In genomic region chr5:134396274-134396673, GRCh38 we compare ENCODE assay signal across 26 cellular contexts. TPM values are rescaled to one million over a fixed set of nuclear protein-coding genes. Genes with fewer than 3 reads are reported as not detected.
DNase-seq lines count a peak whose midpoint lies in the region; ATAC-seq, FAIRE-seq and TF ChIP-seq lines count a peak whose summit lies in the region.
"Had no signal": no experiment of that assay in that cellular context is flagged by ENCODE, and none has a peak within 500 bp of the region (broad histone marks: within the 10 kb centered on the region; RNA-seq: fewer than 3 reads in every experiment).

No MANE protein-coding gene starts in this region.

- CTCF ChIA-PET in K562 (lab: Yijun Ruan, JAX; ENCODE audit: low intra/inter-chr PET ratio) = no interaction called here

- intact Hi-C loops in K562 (cut with micrococcal nuclease) = no loop called here
- intact Hi-C loops in thyroid gland (cut with DNase I) = no loop called here
- intact Hi-C loops in dorsolateral prefrontal cortex (cut with DNase I) = no loop called here

- WGBS in K562 (ENCODE audit: insufficient coverage, low coverage, missing lambda C conversion rate) = 92% methylated on average over 4 of the region's 4 CpGs
- WGBS in thyroid gland, 2 donors = 82 to 90% methylated on average over 4 of the region's 4 CpGs

- peaks cover 6% of the 10 kb centered on the region for H3K4me1 Mint-ChIP-seq in activated T-cell treated with anti-CD3 and anti-CD28 coated beads, Interleukin-2, amount 50 U/mL, for 72 hours (ENCODE audit: low read depth)
- H3K4me1 Mint-ChIP-seq in activated T-cell treated with anti-CD3 and anti-CD28 coated beads, Interleukin-2, amount 50 U/mL, for 4 hours (ENCODE audit: low read depth) = no peaks in the 10 kb centered on the region

- no peaks in the 10 kb centered on the region for H3K27me3 Mint-ChIP-seq in activated T-cell treated with anti-CD3 and anti-CD28 coated beads, Interleukin-2, amount 50 U/mL, for 72 hours (ENCODE audit: low read depth)
- H3K27me3 Mint-ChIP-seq in activated T-cell treated with anti-CD3 and anti-CD28 coated beads, Interleukin-2, amount 50 U/mL, for 4 hours (ENCODE audit: low read depth) = no peaks in the 10 kb centered on the region
- H3K27me3 Mint-ChIP-seq: CD4-positive, alpha-beta memory T cell had no signal

- H3K27ac ChIP-seq in K562 (ENCODE audit: extremely low read depth, low read depth, low read length) = no peak overlapping the region
- H3K27ac ChIP-seq in thyroid gland = peak overlapping the region in 2 of 3 donors; percentile 69 to 78
- no peak overlapping the region for H3K27ac ChIP-seq in dorsolateral prefrontal cortex
- H3K27ac ChIP-seq: BLaER1 treated with 17β-estradiol and CSF1 and Interleukin-3, amounts not matched to agents 10 nM and 100 nM; HL-60 had no signal

- no TSS peak for BruUV-seq in K562 (replicated peaks; lab: Mats Ljungman, UMichigan)

- H3K9me1 ChIP-seq in K562 (ENCODE audit: control insufficient read depth, insufficient read depth, low read length) = no peaks in the 10 kb centered on the region

- no peaks in the 10 kb centered on the region for H3K9me3 Mint-ChIP-seq in activated T-cell treated with anti-CD3 and anti-CD28 coated beads, Interleukin-2, amount 50 U/mL, for 72 hours
- H3K9me3 Mint-ChIP-seq in activated T-cell treated with anti-CD3 and anti-CD28 coated beads, Interleukin-2, amount 50 U/mL, for 4 hours = no peaks in the 10 kb centered on the region
- H3K9me3 Mint-ChIP-seq: CD4-positive, alpha-beta memory T cell had no signal

- no peak for DNase-seq in activated T-cell treated with anti-CD3 and anti-CD28 coated beads, Interleukin-2, amount 50 U/mL, for 72 hours
- DNase-seq in activated T-cell treated with anti-CD3 and anti-CD28 coated beads, Interleukin-2, amount 50 U/mL, for 4 hours = no peak
- DNase-seq in ELF-1 (ENCODE audit: low read depth, low spot score) (peak; percentile 26), K562 (ENCODE audit: extremely low read depth in 1 of 4, low spot score in 3 of 4) (no peak), thyroid gland (no peak), GM13977 (ENCODE audit: low spot score) (no peak), dorsolateral prefrontal cortex (no peak)
- DNase-seq: AML-193; CD4-positive, alpha-beta memory T cell; COR-L47; GDM1; H7; MV-4-11; NCI-H1105; NCI-H146; NCI-H1930; NCI-H2107; NCI-H446; NCI-H524 treated with DMSO at 0.1 percent for 48 hours; NCI-H774 had no signal

- no peaks in the 10 kb centered on the region for H3K27me3 ChIP-seq in K562 (ENCODE audit: control insufficient read depth in 2 of 2, insufficient read depth in 2 of 2, low read length in 2 of 2)
- H3K27me3 ChIP-seq in thyroid gland = no peaks in the 10 kb centered on the region
- H3K27me3 ChIP-seq in dorsolateral prefrontal cortex = no peaks in the 10 kb centered on the region
- H3K27me3 ChIP-seq: BLaER1 treated with 17β-estradiol and CSF1 and Interleukin-3, amounts not matched to agents 10 nM and 100 nM had no signal

- H3K4me1 ChIP-seq in K562 (replicated peaks in 1 of 2; ENCODE audit: control insufficient read depth in 2 of 2, insufficient read depth in 2 of 2, low read length in 2 of 2) (no peaks in the 10 kb centered on the region), thyroid gland (peaks cover 7 to 15% of the 10 kb centered on the region in 2 donors)
- H3K4me1 ChIP-seq: BLaER1 treated with 17β-estradiol and CSF1 and Interleukin-3, amounts not matched to agents 10 nM and 100 nM had no signal

- H4K20me1 ChIP-seq in K562 (replicated peaks; ENCODE audit: control insufficient read depth, insufficient read depth, low read length) = no peaks in the 10 kb centered on the region

- no peak for TF ChIP-seq RAD21 in K562 (CRISPR knock-in tag; conservative IDR thresholded peaks at IDR 0.05 in 1 of 2, IDR thresholded peaks at IDR 0.05 in 1 of 2)

- H3K4me2 ChIP-seq in K562 (ENCODE audit: insufficient read depth, low read length) = no peak overlapping the region
- H3K4me2 ChIP-seq: BLaER1 treated with 17β-estradiol and CSF1 and Interleukin-3, amounts not matched to agents 10 nM and 100 nM had no signal

- H3K9me3 ChIP-seq in K562 (replicated peaks; ENCODE audit: control insufficient read depth, insufficient read depth, low read depth, low read length) (no peaks in the 10 kb centered on the region), thyroid gland (no peaks in the 10 kb centered on the region)
- H3K9me3 ChIP-seq: BLaER1 treated with 17β-estradiol and CSF1 and Interleukin-3, amounts not matched to agents 10 nM and 100 nM had no signal

- no peaks in the 10 kb centered on the region for H3K79me2 ChIP-seq in K562 (ENCODE audit: control insufficient read depth, insufficient read depth, low read length)

- in situ Hi-C loops in K562 (cut with MboI) = no loop called here
- in situ Hi-C loops in GM13977 (cut with MboI; ENCODE audit: low pct_unique_long_range_greater_than_20kb, low sequenced_read_pairs, unreplicated experiment) = no loop called here

- H2AFZ ChIP-seq in K562 (ENCODE audit: low read depth, low read length) = no peak overlapping the region

- no peak for FAIRE-seq in K562 (lab: Jason Lieb, UNC)
- FAIRE-seq: A204.1, GM12878, GM19239, RCC 7860 had no signal

- ATAC-seq in activated T-cell treated with anti-CD3 and anti-CD28 coated beads, Interleukin-2, amount 50 U/mL, for 72 hours (replicated peaks in 1 of 2) = no peak
- ATAC-seq in activated T-cell treated with anti-CD3 and anti-CD28 coated beads, Interleukin-2, amount 50 U/mL, for 4 hours = no peak
- no peak; the same call in 2 of the 3 replicates for ATAC-seq in K562
- ATAC-seq: GM12878 had no signal

- peak overlapping the region; percentile 75 for H3K27ac Mint-ChIP-seq in activated T-cell treated with anti-CD3 and anti-CD28 coated beads, Interleukin-2, amount 50 U/mL, for 72 hours

- H3K9ac ChIP-seq in K562 (ENCODE audit: insufficient read depth in 1 of 2, low read depth in 2 of 2, low read length in 2 of 2) = no peak overlapping the region
- H3K9ac ChIP-seq: BLaER1 treated with 17β-estradiol and CSF1 and Interleukin-3, amounts not matched to agents 10 nM and 100 nM had no signal

- H3K4me3 Mint-ChIP-seq in activated T-cell treated with anti-CD3 and anti-CD28 coated beads, Interleukin-2, amount 50 U/mL, for 72 hours = no peak overlapping the region
- H3K4me3 Mint-ChIP-seq in activated T-cell treated with anti-CD3 and anti-CD28 coated beads, Interleukin-2, amount 50 U/mL, for 4 hours = no peak overlapping the region
- H3K4me3 Mint-ChIP-seq: CD4-positive, alpha-beta memory T cell had no signal

- no peak for TF ChIP-seq EP300 in K562 (IDR thresholded peaks at IDR 0.05; ENCODE audit: low read length)

- TF ChIP-seq CTCF in K562 (IDR thresholded peaks at IDR 0.05 in 2 of 3, conservative IDR thresholded peaks at IDR 0.05 in 1 of 3; ENCODE audit: insufficient read depth in 2 of 3, low read depth in 1 of 3, low read length in 3 of 3) = no peak
- TF ChIP-seq CTCF in thyroid gland (IDR thresholded peaks at IDR 0.05) = no peak
- no peak for TF ChIP-seq CTCF in GM13977 (IDR thresholded peaks at IDR 0.05; ENCODE audit: extremely low read depth, insufficient read depth, missing control alignments)
- no peak for TF ChIP-seq CTCF in dorsolateral prefrontal cortex (IDR thresholded peaks at IDR 0.05 in 54 of 56, conservative IDR thresholded peaks at IDR 0.05 in 2 of 56; ENCODE audit: low read depth in 1 of 56, partially characterized antibody in 56 of 56)

- POLR2A ChIA-PET in K562 (lab: Yijun Ruan, JAX) = interaction anchor here (0.9 to 3.5 kb wide), 6 partner anchors 9 to 15 kb away, joined by 3 to 18 read pairs (median 5); partner anchors contain the start of gene CDKN2AIPNL

- no peak for TF ChIP-seq POLR2A in K562 (conservative IDR thresholded peaks at IDR 0.05)
- TF ChIP-seq POLR2A in thyroid gland (IDR thresholded peaks at IDR 0.05) = no peak

- H3K4me3 ChIP-seq in K562 (no peak overlapping the region), thyroid gland (replicated peaks in 1 of 3) (no peak overlapping the region), dorsolateral prefrontal cortex (no peak overlapping the region)
- H3K4me3 ChIP-seq: BLaER1 treated with 17β-estradiol and CSF1 and Interleukin-3, amounts not matched to agents 10 nM and 100 nM; GM12878 had no signal

- peaks cover 2 to 18% of the 10 kb centered on the region in 2 donors for H3K36me3 Mint-ChIP-seq in activated T-cell treated with anti-CD3 and anti-CD28 coated beads, Interleukin-2, amount 50 U/mL, for 72 hours (ENCODE audit: insufficient read depth in 2 of 2)
- peaks cover 36% of the 10 kb centered on the region for H3K36me3 Mint-ChIP-seq in activated T-cell treated with anti-CD3 and anti-CD28 coated beads, Interleukin-2, amount 50 U/mL, for 4 hours (ENCODE audit: insufficient read depth)

- H3K36me3 ChIP-seq in K562 (ENCODE audit: control insufficient read depth, insufficient read depth, low read length) (peaks cover 58% of the 10 kb centered on the region; the same call in 2 of the 3 replicates), thyroid gland (peaks cover 22 to 44% of the 10 kb centered on the region in 2 donors)

RNA-seq across cellular contexts. Expression of gene CDKN2AIPNL, which starts 15.4 kb away (rescaled TPM):
- 10 to 100 TPM; 24.6 to 25.8 TPM for total RNA-seq in activated T-cell treated with anti-CD3 and anti-CD28 coated beads, Interleukin-2, amount 50 U/mL, for 72 hours
- 10 to 100 TPM; 44.0 to 44.4 (median 44.0) TPM for total RNA-seq in activated T-cell treated with anti-CD3 and anti-CD28 coated beads, Interleukin-2, amount 50 U/mL, for 4 hours
- total RNA-seq in K562 (2011; cell fraction: chromatin; rRNA removed; ENCODE audit: low replicate concordance) = 12.4 and 12.8 TPM in 2 replicates
- total RNA-seq in K562 (2011; cell fraction: nucleolus; rRNA removed) = 12.2 and 14.0 TPM in 2 replicates
- 21.9 and 23.2 TPM in 2 replicates for total RNA-seq in K562 (2011; cell fraction: nucleoplasm; rRNA removed)
- total RNA-seq in K562 (2014; rRNA removed) (46.4 and 90.0 TPM in 2 replicates), K562 (2014; rRNA removed; fragmentation: Illumina TruSeq; extraction: Trizol) (40.7 and 45.5 TPM in 2 replicates), K562 (2015; rRNA removed; fragmentation: Illumina TruSeq; extraction: Trizol) (41.8 and 43.1 TPM in 2 replicates), K562 (2021) (40.0 and 42.1 TPM in 2 replicates), thyroid gland (10 to 100 TPM; 27.9 to 42.3 (median 34.8) TPM), dorsolateral prefrontal cortex (10 to 100 TPM; 16.6 to 49.6 (median 33.7) TPM)
- polyA plus RNA-seq in K562 (2011; rRNA removed) (29.6 and 44.3 TPM in 2 replicates), K562 (2014; fragmentation: Illumina TruSeq; extraction: Trizol) (39.2 and 42.2 TPM in 2 replicates), K562 (2014; fragmentation: Nextera tagmentation; extraction: Ambion mirVana) (10 to 100 TPM; 19.9 to 30.7 TPM), K562 (2014; rRNA removed) (46.9 and 55.4 TPM in 2 replicates)
- polyA plus RNA-seq in K562 (2011; cell fraction: cytosol; rRNA removed) = 22.1 and 37.0 TPM in 2 replicates
- polyA plus RNA-seq in K562 (2011; cell fraction: nucleus; rRNA removed) = 10.8 and 15.7 TPM in 2 replicates
- polyA plus RNA-seq in K562 (2012) = 33.3 and 57.5 TPM in 2 replicates
- polyA minus RNA-seq in K562 (2011; rRNA and poly(A)+ RNA removed) = 15.6 and 16.0 TPM in 2 replicates
- 12.5 and 12.6 TPM in 2 replicates for polyA minus RNA-seq in K562 (2011; cell fraction: cytosol; rRNA and poly(A)+ RNA removed)
- polyA minus RNA-seq in K562 (2011; cell fraction: nucleus; rRNA and poly(A)+ RNA removed) = 5.3 and 10.7 TPM in 2 replicates

RNA-seq across cellular contexts. Expression of gene UBE2B, which starts 24.9 kb away (rescaled TPM):
- total RNA-seq in activated T-cell treated with anti-CD3 and anti-CD28 coated beads, Interleukin-2, amount 50 U/mL, for 72 hours = 100 to 1,000 TPM; 129 to 162 TPM
- 100 to 1,000 TPM in 1 of 3 donors, 10 to 100 TPM in 2; 84.1 to 104 (median 95.9) TPM for total RNA-seq in activated T-cell treated with anti-CD3 and anti-CD28 coated beads, Interleukin-2, amount 50 U/mL, for 4 hours
- total RNA-seq in K562 (2011; cell fraction: chromatin; rRNA removed; ENCODE audit: low replicate concordance) = 39.2 and 116 TPM in 2 replicates
- 17.2 and 18.7 TPM in 2 replicates for total RNA-seq in K562 (2011; cell fraction: nucleolus; rRNA removed)
- total RNA-seq in K562 (2011; cell fraction: nucleoplasm; rRNA removed) = 47.7 and 64.6 TPM in 2 replicates
- total RNA-seq in K562 (2014; rRNA removed) = 8.4 and 13.1 TPM in 2 replicates
- 61.8 and 72.4 TPM in 2 replicates for total RNA-seq in K562 (2014; rRNA removed; fragmentation: Illumina TruSeq; extraction: Trizol)
- total RNA-seq in K562 (2015; rRNA removed; fragmentation: Illumina TruSeq; extraction: Trizol) = 37.8 and 40.0 TPM in 2 replicates
- 73.1 and 75.5 TPM in 2 replicates for total RNA-seq in K562 (2021)
- polyA plus RNA-seq in K562 (2011; rRNA removed) = 64.1 and 83.2 TPM in 2 replicates
- polyA plus RNA-seq in K562 (2011; cell fraction: cytosol; rRNA removed) = 13.4 and 26.8 TPM in 2 replicates
- 16.4 and 23.7 TPM in 2 replicates for polyA plus RNA-seq in K562 (2011; cell fraction: nucleus; rRNA removed)
- polyA plus RNA-seq in K562 (2012) = 77.7 and 90.1 TPM in 2 replicates
- polyA plus RNA-seq in K562 (2014; fragmentation: Illumina TruSeq; extraction: Trizol) = 71.6 and 88.9 TPM in 2 replicates
- polyA plus RNA-seq in K562 (2014; fragmentation: Nextera tagmentation; extraction: Ambion mirVana) = 100 to 1,000 TPM; 165 to 198 TPM
- 38.0 and 54.7 TPM in 2 replicates for polyA plus RNA-seq in K562 (2014; rRNA removed)
- polyA minus RNA-seq in K562 (2011; rRNA and poly(A)+ RNA removed) = 23.5 and 30.8 TPM in 2 replicates
- polyA minus RNA-seq in K562 (2011; cell fraction: cytosol; rRNA and poly(A)+ RNA removed) = 32.7 and 42.6 TPM in 2 replicates
- 12.8 and 16.6 TPM in 2 replicates for polyA minus RNA-seq in K562 (2011; cell fraction: nucleus; rRNA and poly(A)+ RNA removed)
- total RNA-seq in thyroid gland = 10 to 100 TPM; 36.8 to 83.2 (median 41.2) TPM
- total RNA-seq in dorsolateral prefrontal cortex = 100 to 1,000 TPM in 67 of 120 experiments, 10 to 100 TPM in 53; 45.5 to 171 (median 102) TPM

RNA-seq across cellular contexts. Expression of gene CDKL3, which starts 29.3 kb away (rescaled TPM):
- 1 to 10 TPM; 3.9 to 5.8 TPM for total RNA-seq in activated T-cell treated with anti-CD3 and anti-CD28 coated beads, Interleukin-2, amount 50 U/mL, for 72 hours
- 1 to 10 TPM in 2 of 3 donors, under 1 TPM in 1; 0.71 to 1.8 (median 1.3) TPM for total RNA-seq in activated T-cell treated with anti-CD3 and anti-CD28 coated beads, Interleukin-2, amount 50 U/mL, for 4 hours
- 0.19 TPM in 1 of 2 replicates, not detected in the other for total RNA-seq in K562 (2011; cell fraction: chromatin; rRNA removed; ENCODE audit: low replicate concordance)
- not detected in 2 replicates for total RNA-seq in K562 (2011; cell fraction: nucleolus; rRNA removed)
- 0.66 and 0.92 TPM in 2 replicates for total RNA-seq in K562 (2011; cell fraction: nucleoplasm; rRNA removed)
- total RNA-seq in K562 (2014; rRNA removed) (0.23 and 0.65 TPM in 2 replicates), K562 (2014; rRNA removed; fragmentation: Illumina TruSeq; extraction: Trizol) (1.5 and 1.8 TPM in 2 replicates), K562 (2015; rRNA removed; fragmentation: Illumina TruSeq; extraction: Trizol) (0.51 and 1.1 TPM in 2 replicates), K562 (2021) (1.1 and 1.8 TPM in 2 replicates), thyroid gland (1 to 10 TPM in 3 of 4 donors, not detected in 1; 1.3 to 6.6 (median 5.5) TPM), dorsolateral prefrontal cortex (10 to 100 TPM in 119 of 120 experiments, 1 to 10 TPM in 1; 9.9 to 25.8 (median 16.6) TPM)
- polyA plus RNA-seq in K562 (2011; rRNA removed) (3.1 and 5.0 TPM in 2 replicates), K562 (2014; fragmentation: Illumina TruSeq; extraction: Trizol) (1.5 and 2.4 TPM in 2 replicates), K562 (2014; fragmentation: Nextera tagmentation; extraction: Ambion mirVana) (1 to 10 TPM; 3.3 to 3.9 TPM), K562 (2014; rRNA removed) (1.2 and 1.7 TPM in 2 replicates)
- polyA plus RNA-seq in K562 (2011; cell fraction: cytosol; rRNA removed) = 0.57 and 1.8 TPM in 2 replicates
- polyA plus RNA-seq in K562 (2011; cell fraction: nucleus; rRNA removed) = 2.6 and 4.1 TPM in 2 replicates
- polyA plus RNA-seq in K562 (2012) = 1.5 and 1.7 TPM in 2 replicates
- 0.49 and 0.96 TPM in 2 replicates for polyA minus RNA-seq in K562 (2011; rRNA and poly(A)+ RNA removed)
- not detected in 2 replicates for polyA minus RNA-seq in K562 (2011; cell fraction: cytosol; rRNA and poly(A)+ RNA removed)
- 0.33 TPM in 1 of 2 replicates, not detected in the other for polyA minus RNA-seq in K562 (2011; cell fraction: nucleus; rRNA and poly(A)+ RNA removed)

Comparison
In these comparisons a context has a peak if more than half of its experiments do, and no peak if none do; other contexts are left out.
1. H3K27ac ChIP-seq: peak in thyroid gland (2 of 3); none in K562 (single experiment) and dorsolateral prefrontal cortex (0 of 59).